9 cellular contexts compared by ENCODE assay signal in genomic region chrX:154620763-154621414, GRCh38. TPM values are rescaled to one million over a fixed set of nuclear protein-coding genes. Genes with fewer than 3 reads are reported as not detected.
"Had no signal": no experiment of that assay in that cellular context is flagged by ENCODE, and none has a peak within 500 bp of the region (broad histone marks: within the 10 kb centered on the region; RNA-seq: fewer than 3 reads in every experiment).

No MANE protein-coding gene starts in this region.

RNA-seq across cellular contexts. Expression of gene CTAG1B, which starts 1.8 kb away (rescaled TPM):
- total RNA-seq: activated naive CD4-positive, alpha-beta T cell treated with anti-CD3 and anti-CD28 coated beads for 36 hours; activated T-helper 2 cell treated with anti-CD3 and anti-CD28 coated beads, Interferon-gamma antibody, Interleukin-2, Interleukin-4, amounts not matched to agents 10 μg/mL and 5 μg/mL and 100 μg/mL, durations not matched to agents 14 hours and 24 hours and 36 hours; ascending aorta; dermis microvascular lymphatic vessel endothelial cell; glomerular endothelial cell; mononuclear cell; naive thymus-derived CD4-positive, alpha-beta T cell; T-cell; temporal lobe had no signal

RNA-seq across cellular contexts. Expression of gene CTAG2, which starts 32.5 kb away (rescaled TPM):
- total RNA-seq: activated naive CD4-positive, alpha-beta T cell treated with anti-CD3 and anti-CD28 coated beads for 36 hours; activated T-helper 2 cell treated with anti-CD3 and anti-CD28 coated beads, Interferon-gamma antibody, Interleukin-2, Interleukin-4, amounts not matched to agents 10 μg/mL and 5 μg/mL and 100 μg/mL, durations not matched to agents 14 hours and 24 hours and 36 hours; ascending aorta; dermis microvascular lymphatic vessel endothelial cell; glomerular endothelial cell; mononuclear cell; naive thymus-derived CD4-positive, alpha-beta T cell; temporal lobe had no signal

RNA-seq across cellular contexts. Expression of gene CTAG1A, which starts 36.0 kb away (rescaled TPM):
- total RNA-seq: activated naive CD4-positive, alpha-beta T cell treated with anti-CD3 and anti-CD28 coated beads for 36 hours; activated T-helper 2 cell treated with anti-CD3 and anti-CD28 coated beads, Interferon-gamma antibody, Interleukin-2, Interleukin-4, amounts not matched to agents 10 μg/mL and 5 μg/mL and 100 μg/mL, durations not matched to agents 14 hours and 24 hours and 36 hours; ascending aorta; dermis microvascular lymphatic vessel endothelial cell; glomerular endothelial cell; mononuclear cell; naive thymus-derived CD4-positive, alpha-beta T cell; T-cell; temporal lobe had no signal
